In the genomic region with DNA sequence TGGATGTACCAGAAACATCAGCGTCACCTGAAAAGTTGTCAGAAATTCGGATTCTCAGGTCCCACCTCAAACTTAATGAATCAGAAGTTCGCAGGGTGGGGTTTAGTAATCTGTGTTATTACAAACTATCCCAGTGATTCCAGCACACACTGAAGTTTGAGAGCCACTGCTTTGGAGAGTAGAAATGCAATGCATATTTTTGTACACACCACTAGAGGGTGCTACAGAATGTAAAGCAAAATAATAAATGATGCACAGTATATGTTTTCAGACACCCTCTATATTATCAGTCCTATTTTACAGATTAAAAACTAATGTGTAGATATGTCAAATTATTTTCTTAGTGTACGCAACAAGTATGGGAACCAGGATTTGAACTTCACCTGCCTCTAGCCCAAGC, we compare ENCODE assay signal across 9 cellular contexts. TPM values are rescaled to one million over a fixed set of nuclear protein-coding genes. Genes with fewer than 3 reads are reported as not detected.
A peak's percentile ranks its signal among the peaks of the same experiment; 100 is the strongest.
DNase-seq lines count a peak whose midpoint lies in the region; ATAC-seq, FAIRE-seq and TF ChIP-seq lines count a peak whose summit lies in the region.
"Had no signal": no experiment of that assay in that cellular context is flagged by ENCODE, and none has a peak within 500 bp of the region (broad histone marks: within the 10 kb centered on the region; RNA-seq: fewer than 3 reads in every experiment).

No MANE protein-coding gene starts in this region.

- TF ChIP-seq CTCF in LNCAP (IDR thresholded peaks at IDR 0.05): peak; percentile 55
- TF ChIP-seq CTCF in fibroblast of villous mesenchyme (IDR thresholded peaks at IDR 0.05; ENCODE audit: insufficient read depth, low read depth, low read length): peak; percentile 57

- DNase-seq in DMS153 treated with DMSO at 0.1 percent for 48 hours (lab: John Stamatoyannopoulos, UW; ENCODE audit: unreplicated experiment) (peak; percentile 0), SHP77 (lab: John Stamatoyannopoulos, UW) (peak; percentile 1 to 13), fibroblast of villous mesenchyme (ENCODE audit: low read depth) (peak; percentile 33), small intestine (peak; percentile 37)

- no peaks in the 10 kb centered on the region for H3K27me3 ChIP-seq in small intestine (ENCODE audit: control insufficient read depth in 2 of 2, insufficient read depth in 2 of 2, low read length in 2 of 2)

- H3K4me3 ChIP-seq in fibroblast of villous mesenchyme (ENCODE audit: low read depth, low read length): no peak overlapping the region
- no peak overlapping the region for H3K4me3 ChIP-seq in small intestine (ENCODE audit: low read depth in 1 of 2, low read length in 2 of 2)

- H3K27ac ChIP-seq in small intestine (ENCODE audit: low read depth in 1 of 2, low read length in 1 of 2): no peak overlapping the region

- no peaks in the 10 kb centered on the region for H3K9me3 ChIP-seq in small intestine (ENCODE audit: control insufficient read depth, low read depth)

- no peak for FAIRE-seq in small intestine (lab: Jason Lieb, UNC)

- WGBS in small intestine, 3 donors: 28 to 43% (median 36%) methylated on average over 4 of the region's 4 CpGs

- no peaks in the 10 kb centered on the region for H3K4me1 ChIP-seq in small intestine (ENCODE audit: control insufficient read depth in 2 of 2, insufficient read depth in 1 of 2, low read depth in 1 of 2, low read length in 1 of 2)

- H3K36me3 ChIP-seq in small intestine (ENCODE audit: control insufficient read depth in 2 of 2, insufficient read depth in 2 of 2, low read length in 2 of 2): no peaks in the 10 kb centered on the region

- ATAC-seq in GM21723 (IDR thresholded peaks at IDR 0.05; ENCODE audit: unreplicated experiment) (no peak), GM18861 (IDR thresholded peaks at IDR 0.05; ENCODE audit: unreplicated experiment) (no peak), GM18511 (IDR thresholded peaks at IDR 0.05; ENCODE audit: unreplicated experiment) (no peak)

RNA-seq across cellular contexts. Expression of a gene that starts 2.5 kb away (rescaled TPM):
- total RNA-seq in fibroblast of villous mesenchyme: 933 and 1,365 TPM in 2 replicates
- polyA plus RNA-seq in small intestine: 100 to 1,000 TPM; 195 to 313 (median 203) TPM

RNA-seq across cellular contexts. Expression of a gene that starts 21.8 kb away (rescaled TPM):
- 0.32 TPM in 1 of 2 replicates, not detected in the other for total RNA-seq in fibroblast of villous mesenchyme
- not detected for polyA plus RNA-seq in small intestine
- total RNA-seq: mononuclear cell had no signal
